20 cellular contexts compared by ENCODE assay signal in the genomic region with DNA sequence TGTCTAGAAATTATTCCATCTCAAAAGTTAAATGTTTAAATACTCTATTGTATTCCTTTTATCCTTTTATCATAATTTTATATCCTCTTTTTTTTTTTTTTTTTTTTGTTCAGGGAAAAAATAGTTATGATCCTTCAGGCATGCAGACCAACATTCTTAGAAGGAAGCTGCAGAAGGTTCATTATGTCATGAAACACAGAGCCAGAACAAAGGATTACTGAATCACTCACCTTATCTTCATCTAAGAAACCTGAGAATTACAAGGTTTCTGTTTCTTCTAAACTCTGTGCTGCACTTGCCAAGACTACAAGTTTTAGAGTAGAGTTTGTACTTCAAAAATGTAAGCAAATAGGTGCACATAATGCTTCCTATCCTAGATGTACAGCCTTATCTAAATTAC. TPM values are rescaled to one million over a fixed set of nuclear protein-coding genes. Genes with fewer than 3 reads are reported as not detected.
A peak's percentile ranks its signal among the peaks of the same experiment; 100 is the strongest.
DNase-seq lines count a peak whose midpoint lies in the region; ATAC-seq and TF ChIP-seq lines count a peak whose summit lies in the region.
"Had no signal": no experiment of that assay in that cellular context is flagged by ENCODE, and none has a peak within 500 bp of the region (broad histone marks: within the 10 kb centered on the region; RNA-seq: fewer than 3 reads in every experiment).

No MANE protein-coding gene starts in this region.

- TF ChIP-seq CTCF in HEK293 (tag by site-specific recombination; IDR thresholded peaks at IDR 0.05), result no peak

- no peak overlapping the region for H3K27ac ChIP-seq in HEK293 (ENCODE audit: extremely low read depth, low read depth, low read length)
- H3K27ac ChIP-seq: C4-2B had no signal

- H3K9me3 ChIP-seq in HEK293 (ENCODE audit: control insufficient read depth, insufficient read depth, low read depth, low read length), result no peaks in the 10 kb centered on the region
- H3K9me3 ChIP-seq: HAP-1 had no signal

- H3K36me3 ChIP-seq in HEK293 (ENCODE audit: control insufficient read depth in 2 of 2, insufficient read depth in 1 of 2, low read length in 2 of 2), result no peaks in the 10 kb centered on the region
- H3K36me3 ChIP-seq: HAP-1 had no signal

- POLR2A ChIA-PET in HEK293 (lab: Yijun Ruan, JAX), result no interaction called here

- peaks cover 4% of the 10 kb centered on the region; the same call in 1 of the 2 replicates for H3K4me1 ChIP-seq in HEK293 (ENCODE audit: control insufficient read depth, insufficient read depth, low read length)

- no peak overlapping the region for H3K4me3 ChIP-seq in HEK293 (ENCODE audit: low read depth, low read length)
- H3K4me3 ChIP-seq: GM12878, GM23338, HAP-1 had no signal

- DNase-seq in astrocyte of the hippocampus (ENCODE audit: low read depth, low spot score), result peak; percentile 19
- DNase-seq in left kidney (ENCODE audit: low read depth, low spot score), result peak; percentile 48
- peak; percentile 61 for DNase-seq in renal cortical epithelial cell (ENCODE audit: low read depth)
- DNase-seq in CD1c-positive myeloid dendritic cell (ENCODE audit: extremely low spot score), result no peak
- no peak for DNase-seq in T1000 (lab: John Stamatoyannopoulos, UW)
- DNase-seq: KG1, NCI-H1092 treated with DMSO at 0.1 percent for 48 hours, NCI-H1436 treated with DMSO at 0.1 percent for 48 hours, NCI-H1930, NCI-H226, NCI-H510A treated with DMSO at 0.1 percent for 48 hours, NCI-H748 treated with DMSO at 0.1 percent for 48 hours had no signal

- ATAC-seq in GM21737 (IDR thresholded peaks at IDR 0.05; ENCODE audit: unreplicated experiment), result no peak
- ATAC-seq: GM12878, GM23338, Panc1, SK-N-SH treated with all-trans-retinoic acid at 6 μM for 48 hours had no signal

- CTCF ChIA-PET in HEK293 (lab: Yijun Ruan, JAX), result no interaction called here

TF ChIP-seq in HEK293, 187 proteins besides CTCF, POLR2A, EP300 and RAD21:
- TF ChIP-seq FEZF1 (tag by site-specific recombination; IDR thresholded peaks at IDR 0.05) (no peak), ZNF600 (tag by site-specific recombination; IDR thresholded peaks at IDR 0.05) (peak; percentile 66; the same call in 1 of the 2 replicates)
- TF ChIP-seq, protein P1, sequence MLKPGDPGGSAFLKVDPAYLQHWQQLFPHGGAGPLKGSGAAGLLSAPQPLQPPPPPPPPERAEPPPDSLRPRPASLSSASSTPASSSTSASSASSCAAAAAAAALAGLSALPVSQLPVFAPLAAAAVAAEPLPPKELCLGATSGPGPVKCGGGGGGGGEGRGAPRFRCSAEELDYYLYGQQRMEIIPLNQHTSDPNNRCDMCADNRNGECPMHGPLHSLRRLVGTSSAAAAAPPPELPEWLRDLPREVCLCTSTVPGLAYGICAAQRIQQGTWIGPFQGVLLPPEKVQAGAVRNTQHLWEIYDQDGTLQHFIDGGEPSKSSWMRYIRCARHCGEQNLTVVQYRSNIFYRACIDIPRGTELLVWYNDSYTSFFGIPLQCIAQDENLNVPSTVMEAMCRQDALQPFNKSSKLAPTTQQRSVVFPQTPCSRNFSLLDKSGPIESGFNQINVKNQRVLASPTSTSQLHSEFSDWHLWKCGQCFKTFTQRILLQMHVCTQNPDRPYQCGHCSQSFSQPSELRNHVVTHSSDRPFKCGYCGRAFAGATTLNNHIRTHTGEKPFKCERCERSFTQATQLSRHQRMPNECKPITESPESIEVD (tag by site-specific recombination; IDR thresholded peaks at IDR 0.05), result peak; percentile 43; the same call in 1 of the 2 replicates
- TF ChIP-seq, protein P2, sequence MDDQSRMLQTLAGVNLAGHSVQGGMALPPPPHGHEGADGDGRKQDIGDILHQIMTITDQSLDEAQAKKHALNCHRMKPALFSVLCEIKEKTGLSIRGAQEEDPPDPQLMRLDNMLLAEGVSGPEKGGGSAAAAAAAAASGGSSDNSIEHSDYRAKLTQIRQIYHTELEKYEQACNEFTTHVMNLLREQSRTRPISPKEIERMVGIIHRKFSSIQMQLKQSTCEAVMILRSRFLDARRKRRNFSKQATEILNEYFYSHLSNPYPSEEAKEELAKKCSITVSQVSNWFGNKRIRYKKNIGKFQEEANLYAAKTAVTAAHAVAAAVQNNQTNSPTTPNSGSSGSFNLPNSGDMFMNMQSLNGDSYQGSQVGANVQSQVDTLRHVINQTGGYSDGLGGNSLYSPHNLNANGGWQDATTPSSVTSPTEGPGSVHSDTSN (CRISPR knock-in tag; IDR thresholded peaks at IDR 0.05), result no peak

RNA-seq across cellular contexts. Expression of a gene that starts 3.3 kb away (rescaled TPM):
- total RNA-seq in renal cortical epithelial cell, result 1.7 and 2.8 TPM in 2 replicates

Comparison
In these comparisons a context has a peak if more than half of its experiments do, and no peak if none do; other contexts are left out.
1. DNase-seq: peak in astrocyte of the hippocampus (single experiment), left kidney (single experiment) and renal cortical epithelial cell (single experiment); none in CD1c-positive myeloid dendritic cell (single experiment) and T1000 (single experiment).